Comparison of ENCODE assay signal across 19 cellular contexts in genomic region chr2:29260151-29260772, GRCh38.
DNase-seq lines count a peak whose midpoint lies in the region; ATAC-seq, FAIRE-seq and TF ChIP-seq lines count a peak whose summit lies in the region.
"Had no signal": no experiment of that assay in that cellular context is flagged by ENCODE, and none has a peak within 500 bp of the region (broad histone marks: within the 10 kb centered on the region; RNA-seq: fewer than 3 reads in every experiment).

No MANE protein-coding gene starts in this region.

- FAIRE-seq in urothelium cell line (lab: Jason Lieb, UNC): peak; percentile 80
- FAIRE-seq: A204.1, GM18507 had no signal

- TF ChIP-seq CTCF in vagina (IDR thresholded peaks at IDR 0.05) (no peak), GM10266 (IDR thresholded peaks at IDR 0.05; ENCODE audit: control insufficient read depth, insufficient read depth, low read depth, missing control alignments) (no peak)

- H3K27me3 ChIP-seq in vagina: no peaks in the 10 kb centered on the region
- H3K27me3 ChIP-seq: uterus had no signal

- H3K9me3 ChIP-seq in vagina: no peaks in the 10 kb centered on the region
- H3K9me3 ChIP-seq: uterus had no signal

- H3K36me3 ChIP-seq in vagina: no peaks in the 10 kb centered on the region
- H3K36me3 ChIP-seq: esophagus muscularis mucosa, uterus had no signal

- DNase-seq in cardiac septum (ENCODE audit: low spot score) (peak; percentile 12), left cardiac atrium (no peak), astrocyte of the hippocampus (ENCODE audit: low read depth, low spot score) (peak; percentile 55), fibroblast of the conjunctiva (ENCODE audit: low read depth) (peak; percentile 5), urothelium cell line (ENCODE audit: low spot score) (peak; percentile 58), vagina (ENCODE audit: extremely low spot score in 2 of 2) (no peak), GM10266 (ENCODE audit: extremely low spot score) (no peak)
- DNase-seq: GF-D8; KG1; NCI-H1930; NCI-H69; RPMI8226; stimulated activated naive CD8-positive, alpha-beta T cell treated with anti-CD3 and anti-CD28 coated beads, Interleukin-15, Interleukin-2, amounts not matched to agents 100 U/mL and 50 U/mL, for 24 hours; uterus had no signal

- intact Hi-C loops in cardiac septum (cut with DNase I) (no loop called here), left cardiac atrium (cut with DNase I) (no loop called here), vagina (cut with DNase I) (no loop called here)

- TF ChIP-seq POLR2A in vagina (IDR thresholded peaks at IDR 0.05): no peak

- no peak overlapping the region for H3K4me3 ChIP-seq in vagina
- H3K4me3 ChIP-seq: esophagus muscularis mucosa, uterus had no signal

- no peak for ATAC-seq in left cardiac atrium
- ATAC-seq in GM21529 (IDR thresholded peaks at IDR 0.05; ENCODE audit: unreplicated experiment): no peak
- ATAC-seq: sciatic nerve; stimulated activated naive CD8-positive, alpha-beta T cell treated with anti-CD3 and anti-CD28 coated beads, Interleukin-15, Interleukin-2, amounts not matched to agents 100 U/mL and 50 U/mL, for 24 hours had no signal

- H3K27ac ChIP-seq in vagina: no peak overlapping the region
- H3K27ac ChIP-seq: esophagus muscularis mucosa, uterus had no signal

- no peaks in the 10 kb centered on the region for H3K4me1 ChIP-seq in vagina
- H3K4me1 ChIP-seq: esophagus muscularis mucosa, uterus had no signal

Comparison
In these comparisons a context has a peak if more than half of its experiments do, and no peak if none do; other contexts are left out.
1. DNase-seq: peak in cardiac septum (single experiment), astrocyte of the hippocampus (single experiment), fibroblast of the conjunctiva (single experiment) and urothelium cell line (single experiment); none in left cardiac atrium (single experiment), vagina (0 of 2) and GM10266 (single experiment).